1 cellular context compared by ENCODE assay signal in genomic region chr4:118338981-118339765, GRCh38.
TF ChIP-seq lines count a peak whose summit lies in the region.

No MANE protein-coding gene starts in this region.

TF ChIP-seq in SK-N-SH treated with all-trans-retinoic acid at 6 μM for 48 hours, 23 proteins besides CTCF, POLR2A, EP300 and RAD21 (continued from another document):
- TF ChIP-seq ESRRG (CRISPR knock-in tag; IDR thresholded peaks at IDR 0.05): no peak
- no peak for TF ChIP-seq OSR1 (CRISPR knock-in tag; IDR thresholded peaks at IDR 0.05)
- no peak for TF ChIP-seq PPARA (CRISPR knock-in tag; IDR thresholded peaks at IDR 0.05; ENCODE audit: borderline replicate concordance)
- TF ChIP-seq TOX (CRISPR knock-in tag; IDR thresholded peaks at IDR 0.05; ENCODE audit: borderline replicate concordance): no peak
